Comparison of ENCODE assay signal across 8 cellular contexts in the genomic region with DNA sequence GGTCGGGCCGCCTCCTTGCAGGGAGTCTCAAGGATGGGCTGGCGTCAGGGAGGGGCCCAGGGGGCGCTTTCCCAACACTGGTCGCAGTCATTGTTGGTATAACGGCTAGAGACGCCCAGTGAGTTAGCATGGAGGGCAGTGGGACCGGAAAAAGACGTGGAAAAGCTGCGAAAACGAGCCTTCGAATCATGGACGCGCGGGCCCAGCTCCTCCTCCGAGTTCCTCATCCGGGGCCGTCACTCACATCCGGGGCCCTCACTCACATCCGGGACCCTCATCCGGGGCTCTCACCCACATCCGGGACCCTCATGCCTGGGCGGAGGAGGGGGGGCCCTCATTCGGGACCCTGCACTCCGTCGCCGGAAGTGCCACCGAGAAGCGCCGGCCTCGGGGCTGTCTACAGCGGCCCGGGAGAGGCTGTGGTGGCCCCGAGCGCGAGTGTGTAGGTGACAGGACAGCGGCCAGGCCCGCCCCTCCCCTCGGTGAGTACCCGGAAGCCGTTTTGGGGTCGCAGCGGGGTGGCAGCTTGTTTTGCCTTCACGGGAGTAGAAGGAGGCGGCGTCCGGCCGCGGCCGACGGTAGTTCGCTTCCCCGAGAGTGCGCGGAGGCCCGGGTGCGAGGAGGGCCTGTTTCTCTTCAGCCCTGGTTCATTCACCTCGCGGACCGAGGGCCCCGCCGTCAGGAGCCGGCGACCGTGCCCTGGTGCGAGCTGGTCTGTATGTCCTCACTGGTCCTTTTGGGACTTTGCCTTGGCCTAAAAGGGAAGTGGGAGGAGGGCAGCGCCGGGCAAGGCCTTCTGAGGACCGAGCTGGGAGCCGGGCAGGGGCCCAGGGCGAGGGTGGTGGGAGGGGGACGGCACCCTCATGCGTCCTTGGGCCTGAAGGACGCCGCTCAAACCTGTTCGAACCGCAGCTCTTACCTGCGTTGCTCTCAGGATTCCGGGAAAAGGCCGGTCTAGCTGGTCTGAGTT. TPM values are rescaled to one million over a fixed set of nuclear protein-coding genes. Genes with fewer than 3 reads are reported as not detected.
A peak's percentile ranks its signal among the peaks of the same experiment; 100 is the strongest.
DNase-seq lines count a peak whose midpoint lies in the region; ATAC-seq and TF ChIP-seq lines count a peak whose summit lies in the region.

A gene with protein sequence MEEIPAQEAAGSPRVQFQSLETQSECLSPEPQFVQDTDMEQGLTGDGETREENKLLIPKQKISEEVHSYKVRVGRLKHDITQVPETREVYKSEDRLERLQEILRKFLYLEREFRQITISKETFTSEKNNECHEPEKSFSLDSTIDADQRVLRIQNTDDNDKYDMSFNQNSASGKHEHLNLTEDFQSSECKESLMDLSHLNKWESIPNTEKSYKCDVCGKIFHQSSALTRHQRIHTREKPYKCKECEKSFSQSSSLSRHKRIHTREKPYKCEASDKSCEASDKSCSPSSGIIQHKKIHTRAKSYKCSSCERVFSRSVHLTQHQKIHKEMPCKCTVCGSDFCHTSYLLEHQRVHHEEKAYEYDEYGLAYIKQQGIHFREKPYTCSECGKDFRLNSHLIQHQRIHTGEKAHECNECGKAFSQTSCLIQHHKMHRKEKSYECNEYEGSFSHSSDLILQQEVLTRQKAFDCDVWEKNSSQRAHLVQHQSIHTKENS (plus strand): TSS at position 337 of the 970 bp plus-strand sequence. CDS start 1,918 bp downstream, outside the sequence.

- no peaks in the 10 kb centered on the region for H3F3A ChIP-seq in OCI-LY1 (ENCODE audit: insufficient read depth, low read length)

- DNase-seq in Caki2 (ENCODE audit: low read depth) (peak; percentile 88), activated T-cell treated with anti-CD3 and anti-CD28 coated beads for 48 hours (ENCODE audit: low read depth) (peak; percentile 82), epithelial cell of proximal tubule (ENCODE audit: low read depth) (no peak), mucosa of descending colon (peak; percentile 90 to 95 (median 95))
- DNase-seq in stimulated activated CD8-positive, alpha-beta memory T cell treated with anti-CD3 and anti-CD28 coated beads, Interleukin-4, amount 100 ng/mL, for 24 hours (ENCODE audit: low read depth), result peak; percentile 88

- in situ Hi-C loops in Caki2 (cut with HindIII; ENCODE audit: low pct_unique_long_range_greater_than_20kb, low sequenced_read_pairs), result no loop called here

- H3K27ac ChIP-seq in HUES64 (ENCODE audit: low read depth, low read length) (peak within 1 kb of the TSS; percentile 97), OCI-LY1 (ENCODE audit: low read depth, low read length, poor library complexity, severe bottlenecking) (peak within 1 kb of the TSS; percentile 84)

- under 1% methylated on average over 80 of the region's 80 CpGs for WGBS in HUES64

- H3K9me3 ChIP-seq in HUES64 (ENCODE audit: insufficient read depth, low read depth, low read length) (no peaks in the 10 kb centered on the region), OCI-LY1 (ENCODE audit: low read length) (no peaks in the 10 kb centered on the region), mucosa of descending colon (no peaks in the 10 kb centered on the region)

- TF ChIP-seq CTCF in OCI-LY1 (IDR thresholded peaks at IDR 0.05; ENCODE audit: low read length), result no peak
- TF ChIP-seq CTCF in epithelial cell of proximal tubule (conservative IDR thresholded peaks at IDR 0.05; ENCODE audit: low read depth, low read length), result no peak
- no peak for TF ChIP-seq CTCF in mucosa of descending colon (IDR thresholded peaks at IDR 0.05)

- no peak within 1 kb of the TSS for H2AFZ ChIP-seq in OCI-LY1 (ENCODE audit: low read length)

- H3K27me3 ChIP-seq in HUES64 (ENCODE audit: insufficient read depth, low read length), result no peaks in the 10 kb centered on the region
- H3K27me3 ChIP-seq in OCI-LY1 (ENCODE audit: insufficient read depth, low read length), result no peaks in the 10 kb centered on the region

- intact Hi-C loops in mucosa of descending colon (cut with DNase I, micrococcal nuclease), result no loop called here

- H3K4me1 ChIP-seq in HUES64 (ENCODE audit: insufficient read depth, low read length), result peaks cover 3% of the 10 kb centered on the region; the same call in 1 of the 2 replicates
- peaks cover 22% of the 10 kb centered on the region for H3K4me1 ChIP-seq in OCI-LY1 (ENCODE audit: insufficient read depth, low read length, severe bottlenecking)
- H3K4me1 ChIP-seq in mucosa of descending colon (ENCODE audit: low read depth), result peaks cover 20% of the 10 kb centered on the region

- H3K4me2 ChIP-seq in OCI-LY1 (ENCODE audit: low read length), result peak within 1 kb of the TSS; percentile 73

- no peaks in the 10 kb centered on the region for H4K20me1 ChIP-seq in OCI-LY1 (ENCODE audit: insufficient read depth, low read length)

- no peaks in the 10 kb centered on the region for H3K9me2 ChIP-seq in OCI-LY1 (ENCODE audit: low read depth, low read length)

- H3K4me3 ChIP-seq in HUES64 (ENCODE audit: low read length), result peak within 1 kb of the TSS; percentile 96
- H3K4me3 ChIP-seq in OCI-LY1 (ENCODE audit: low read depth, low read length, poor library complexity, severe bottlenecking), result peak within 1 kb of the TSS; percentile 76
- peak within 1 kb of the TSS; percentile 97 for H3K4me3 ChIP-seq in epithelial cell of proximal tubule (ENCODE audit: low read depth, low read length)
- H3K4me3 ChIP-seq in mucosa of descending colon, result peak within 1 kb of the TSS; percentile 90

- peaks cover 39% of the 10 kb centered on the region for H3K79me2 ChIP-seq in OCI-LY1 (ENCODE audit: insufficient read depth, low read length)

- H3K36me3 ChIP-seq in HUES64 (ENCODE audit: insufficient read depth, low read length) (peaks cover 49% of the 10 kb centered on the region), OCI-LY1 (ENCODE audit: insufficient read depth, low read length) (peaks cover 68% of the 10 kb centered on the region), mucosa of descending colon (ENCODE audit: low read depth) (peaks cover 2% of the 10 kb centered on the region)

- ATAC-seq in GM21390 (IDR thresholded peaks at IDR 0.05; ENCODE audit: unreplicated experiment), result peak; percentile 77
- peak; percentile 94 for ATAC-seq in mucosa of descending colon

- H3K9ac ChIP-seq in HUES64 (ENCODE audit: low read depth, low read length), result peak within 1 kb of the TSS; percentile 99
- H3K9ac ChIP-seq in OCI-LY1 (ENCODE audit: low read length), result peak within 1 kb of the TSS; percentile 93

RNA-seq across cellular contexts. Expression of the gene that starts here (rescaled TPM):
- total RNA-seq in Caki2 (2014; rRNA removed; shearing (Covaris generic); ENCODE audit: low replicate concordance), result 10.7 and 20.9 TPM in 2 replicates
- polyA plus RNA-seq in HUES64 (2013, experiment 1 of 2), result 35.0 TPM
- 34.2 TPM for polyA plus RNA-seq in HUES64 (2013, experiment 2 of 2)
- 31.5 and 53.8 TPM in 2 replicates for total RNA-seq in epithelial cell of proximal tubule
- 10 to 100 TPM; 64.4 to 99.0 (median 84.0) TPM for total RNA-seq in mucosa of descending colon
